In the genomic region with DNA sequence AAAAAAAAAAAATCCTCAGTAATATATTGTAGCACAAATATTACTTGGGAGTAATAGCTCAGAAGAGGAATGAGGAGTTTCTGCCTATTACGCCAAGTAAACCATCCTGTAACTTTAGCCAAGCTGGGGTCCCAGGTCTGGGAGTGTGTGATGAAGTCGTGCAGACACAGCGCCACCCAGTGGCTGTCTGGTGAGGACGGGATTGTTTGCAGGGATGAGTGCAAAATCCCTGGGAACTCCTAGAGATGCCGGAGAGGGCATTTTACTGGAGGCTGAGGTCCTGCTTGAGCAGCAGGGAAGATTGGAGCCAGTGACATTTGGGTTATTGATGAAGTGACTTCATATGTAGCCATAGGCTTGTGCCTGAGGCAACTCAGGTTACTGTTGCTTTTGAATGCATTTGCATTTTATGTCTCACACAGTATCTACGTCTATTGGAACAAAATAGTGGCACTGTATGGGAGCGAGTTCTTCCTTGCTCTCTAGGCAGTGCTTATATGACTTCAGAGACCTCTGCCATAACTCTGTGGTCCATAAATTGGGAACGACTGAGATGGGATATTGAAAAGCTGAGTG, we compare ENCODE assay signal across 8 cellular contexts.
DNase-seq lines count a peak whose midpoint lies in the region; ATAC-seq and TF ChIP-seq lines count a peak whose summit lies in the region.

No MANE protein-coding gene starts in this region.

- H2AFZ ChIP-seq in KMS-11 (ENCODE audit: low read depth), result no peak overlapping the region

- H3K27ac ChIP-seq in CD4-positive, alpha-beta memory T cell (ENCODE audit: low read depth, low read length), result no peak overlapping the region
- H3K27ac ChIP-seq in KMS-11, result no peak overlapping the region
- no peak overlapping the region for H3K27ac ChIP-seq in psoas muscle

- H3K4me3 Mint-ChIP-seq in CD4-positive, alpha-beta memory T cell, result no peak overlapping the region

- H3K9me3 Mint-ChIP-seq in CD4-positive, alpha-beta memory T cell, result no peaks in the 10 kb centered on the region

- 30 to 34% (median 32%) methylated on average over 8 of the region's 8 CpGs for WGBS in psoas muscle, 3 donors

- peak in 4 of 5 donors; percentile 28 to 42 (median 36) for DNase-seq in CD4-positive, alpha-beta memory T cell
- peak; percentile 85 for DNase-seq in SK-MEL-5 (ENCODE audit: low read depth, low spot score)
- peak; percentile 21 for DNase-seq in activated naive CD8-positive, alpha-beta T cell treated with anti-CD3 and anti-CD28 coated beads, Interleukin-2, amount 50 U/mL, for 16 hours (ENCODE audit: low read depth, low spot score)
- peak; percentile 77 for DNase-seq in cardiac septum (ENCODE audit: low spot score)
- DNase-seq in psoas muscle, result peak; percentile 59 to 62
- DNase-seq in NOMO-1 treated with DMSO at 0.1 percent for 48 hours (lab: John Stamatoyannopoulos, UW; ENCODE audit: unreplicated experiment), result no peak

- POLR2A ChIA-PET in CD4-positive, alpha-beta memory T cell (lab: Charles Lee; ENCODE audit: partially characterized antibody), result interaction anchor here (0.9 kb wide), 1 partner anchor 251 kb away, joined by 4 read pairs; no protein-coding TSS in a partner anchor

- no peak overlapping the region for H3K4me3 ChIP-seq in CD4-positive, alpha-beta memory T cell (ENCODE audit: low read length in 2 of 2)
- H3K4me3 ChIP-seq in KMS-11 (IDR thresholded peaks at IDR 0.05; ENCODE audit: insufficient read depth, low read depth, low read length) (no peak overlapping the region), psoas muscle (no peak overlapping the region)

- H3K79me2 ChIP-seq in KMS-11 (ENCODE audit: insufficient read depth, low read depth), result no peaks in the 10 kb centered on the region

- H3K27ac Mint-ChIP-seq in CD4-positive, alpha-beta memory T cell, result no peak overlapping the region

- CTCF ChIA-PET in CD4-positive, alpha-beta memory T cell (lab: Charles Lee; ENCODE audit: partially characterized antibody), result interaction anchor here (0.6 to 3.8 kb wide), 26 partner anchors 9 to 936 kb away, joined by 3 to 37 read pairs (median 4); a partner anchor contains a TSS

- no peak overlapping the region for H3K9ac ChIP-seq in KMS-11

- in situ Hi-C loops in SK-MEL-5 (cut with HindIII; ENCODE audit: low pct_unique_long_range_greater_than_20kb, low sequenced_read_pairs), result no loop called here

- no peaks in the 10 kb centered on the region for H4K20me1 ChIP-seq in KMS-11 (ENCODE audit: insufficient read depth)

- no peaks in the 10 kb centered on the region for H3K36me3 ChIP-seq in CD4-positive, alpha-beta memory T cell (ENCODE audit: insufficient read depth, low read length)
- H3K36me3 ChIP-seq in KMS-11 (ENCODE audit: insufficient read depth) (no peaks in the 10 kb centered on the region), psoas muscle (ENCODE audit: insufficient read depth in 1 of 2, low read depth in 1 of 2) (no peaks in the 10 kb centered on the region)

- H3K36me3 Mint-ChIP-seq in CD4-positive, alpha-beta memory T cell, result no peaks in the 10 kb centered on the region

- peaks cover 0 to 5% (median 1%) of the 10 kb centered on the region in 4 donors for H3K4me1 Mint-ChIP-seq in CD4-positive, alpha-beta memory T cell

- no peak overlapping the region for H3K4me2 ChIP-seq in KMS-11

- H3K9me3 ChIP-seq in CD4-positive, alpha-beta memory T cell (ENCODE audit: control insufficient read depth in 1 of 2, low read length in 2 of 2), result no peaks in the 10 kb centered on the region
- H3K9me3 ChIP-seq in psoas muscle, result no peaks in the 10 kb centered on the region

- ATAC-seq in GM19468 (IDR thresholded peaks at IDR 0.05; ENCODE audit: extremely low read depth, unreplicated experiment), result peak; percentile 42
- peak in 1 of 4 donors; percentile 41 for ATAC-seq in psoas muscle

- peaks cover 22 to 26% of the 10 kb centered on the region in 2 donors for H3K27me3 Mint-ChIP-seq in CD4-positive, alpha-beta memory T cell

- intact Hi-C loops in CD4-positive, alpha-beta memory T cell (cut with micrococcal nuclease), result no loop called here
- intact Hi-C loops in cardiac septum (cut with DNase I) (loop anchor here (5.0 kb wide), 1 partner anchor 107 kb away; no protein-coding TSS in a partner anchor), psoas muscle (cut with DNase I) (loop anchor here in 1 of 2 donors (5.0 kb wide), 1 partner anchor 107 kb away; no protein-coding TSS in a partner anchor)

- no peaks in the 10 kb centered on the region for H3K4me1 ChIP-seq in CD4-positive, alpha-beta memory T cell (ENCODE audit: insufficient read depth, low read length)
- peaks cover 8% of the 10 kb centered on the region for H3K4me1 ChIP-seq in KMS-11 (ENCODE audit: low read depth, poor library complexity, severe bottlenecking)
- no peaks in the 10 kb centered on the region for H3K4me1 ChIP-seq in psoas muscle

- peaks cover 7% of the 10 kb centered on the region for H3K27me3 ChIP-seq in CD4-positive, alpha-beta memory T cell (ENCODE audit: insufficient read depth, low read length)
- H3K27me3 ChIP-seq in KMS-11 (ENCODE audit: insufficient read depth, low read depth) (no peaks in the 10 kb centered on the region), psoas muscle (ENCODE audit: insufficient read depth in 3 of 3, low read length in 2 of 3) (peaks cover 0 to 4% (median 3%) of the 10 kb centered on the region in 3 donors)

- peak; percentile 65 for TF ChIP-seq CTCF in KMS-11 (conservative IDR thresholded peaks at IDR 0.05; ENCODE audit: low read depth, low read length)
- peak; percentile 55 for TF ChIP-seq CTCF in psoas muscle (IDR thresholded peaks at IDR 0.05)
